Comparison of ENCODE assay signal across 13 cellular contexts in genomic region chr3:111802700-111803099, GRCh38. TPM values are rescaled to one million over a fixed set of nuclear protein-coding genes. Genes with fewer than 3 reads are reported as not detected.
DNase-seq lines count a peak whose midpoint lies in the region; ATAC-seq and TF ChIP-seq lines count a peak whose summit lies in the region.
"Had no signal": no experiment of that assay in that cellular context is flagged by ENCODE, and none has a peak within 500 bp of the region (broad histone marks: within the 10 kb centered on the region; RNA-seq: fewer than 3 reads in every experiment).

No MANE protein-coding gene starts in this region.

- no peaks in the 10 kb centered on the region for H3K9me3 ChIP-seq in left ventricle myocardium inferior (replicated peaks)
- H3K9me3 ChIP-seq in psoas muscle = no peaks in the 10 kb centered on the region
- H3K9me3 ChIP-seq in vagina = no peaks in the 10 kb centered on the region

- DNase-seq in left ventricle myocardium inferior (no peak), Right ventricle myocardium superior (no peak), foreskin keratinocyte (no peak), psoas muscle (no peak), vagina (ENCODE audit: extremely low spot score in 2 of 2) (no peak), NCI-H2081 (lab: John Stamatoyannopoulos, UW) (no peak)
- DNase-seq in activated CD4-positive, CD25-positive, alpha-beta regulatory T cell (lab: John Stamatoyannopoulos, UW) = no peak
- DNase-seq: activated CD4-positive, CD25-positive, alpha-beta regulatory T cell treated with anti-CD3 and anti-CD28 coated beads, Interleukin-2, amount 50 U/mL, for 72 hours; activated naive CD8-positive, alpha-beta T cell treated with anti-CD3 and anti-CD28 coated beads for 36 hours; CD4-positive, alpha-beta memory T cell; erythroblast; stimulated activated CD4-positive, alpha-beta T cell treated with anti-CD3 and anti-CD28 coated beads, Interleukin-1b, Interleukin-23, amount 100 ng/mL, for 48 hours had no signal

- TF ChIP-seq CTCF in left ventricle myocardium inferior (IDR thresholded peaks at IDR 0.05; ENCODE audit: borderline replicate concordance) (no peak), foreskin keratinocyte (conservative IDR thresholded peaks at IDR 0.05) (no peak), psoas muscle (IDR thresholded peaks at IDR 0.05) (no peak), vagina (IDR thresholded peaks at IDR 0.05) (no peak)

- no peaks in the 10 kb centered on the region for H3K36me3 ChIP-seq in left ventricle myocardium inferior
- no peaks in the 10 kb centered on the region for H3K36me3 ChIP-seq in psoas muscle (ENCODE audit: insufficient read depth in 1 of 2, low read depth in 1 of 2)
- H3K36me3 ChIP-seq in vagina = no peaks in the 10 kb centered on the region

- no peak overlapping the region for H3K4me3 ChIP-seq in left ventricle myocardium inferior
- no peak overlapping the region for H3K4me3 ChIP-seq in psoas muscle
- H3K4me3 ChIP-seq in vagina = no peak overlapping the region

- H3K27ac ChIP-seq in left ventricle myocardium inferior (replicated peaks) (peak overlapping the region; percentile 79), foreskin keratinocyte (peak overlapping the region; percentile 91), psoas muscle (peak overlapping the region; percentile 59), vagina (peak overlapping the region; percentile 62)

- H3K4me1 ChIP-seq in left ventricle myocardium inferior = peaks cover 34% of the 10 kb centered on the region
- peaks cover 44% of the 10 kb centered on the region for H3K4me1 ChIP-seq in foreskin keratinocyte
- H3K4me1 ChIP-seq in psoas muscle = no peaks in the 10 kb centered on the region
- peaks cover 36% of the 10 kb centered on the region for H3K4me1 ChIP-seq in vagina

- no peaks in the 10 kb centered on the region for H3K27me3 ChIP-seq in left ventricle myocardium inferior (ENCODE audit: low read depth)
- H3K27me3 ChIP-seq in foreskin keratinocyte = no peaks in the 10 kb centered on the region
- no peaks in the 10 kb centered on the region for H3K27me3 ChIP-seq in psoas muscle (ENCODE audit: insufficient read depth in 3 of 3, low read length in 2 of 3)
- H3K27me3 ChIP-seq in vagina = no peaks in the 10 kb centered on the region

- ATAC-seq in Right ventricle myocardium superior (ENCODE audit: poor library complexity) = no peak
- ATAC-seq in foreskin keratinocyte = no peak
- ATAC-seq in psoas muscle = no peak
- ATAC-seq in HG03108 (IDR thresholded peaks at IDR 0.05; ENCODE audit: unreplicated experiment) = no peak

- no peak for TF ChIP-seq POLR2A in vagina (IDR thresholded peaks at IDR 0.05)

- intact Hi-C loops in left ventricle myocardium inferior (cut with micrococcal nuclease) (no loop called here), Right ventricle myocardium superior (cut with DNase I) (no loop called here), psoas muscle (cut with DNase I) (no loop called here), vagina (cut with DNase I) (loop anchor here (2.0 to 10.0 kb wide), 2 partner anchors 56 to 68 kb away; partner anchors contain the start of gene PHLDB2)

- 34 to 63% (median 42%) methylated on average over 1 of the region's 1 CpG for WGBS in psoas muscle, 3 donors

RNA-seq across cellular contexts. Expression of gene PHLDB2, which starts 56.4 kb away (rescaled TPM):
- total RNA-seq in left ventricle myocardium inferior = 89.3 TPM
- 122 TPM for total RNA-seq in Right ventricle myocardium superior
- 93.8 and 110 TPM in 2 replicates for total RNA-seq in foreskin keratinocyte
- polyA plus RNA-seq in foreskin keratinocyte = 28.0 and 35.5 TPM in 2 replicates
- total RNA-seq in psoas muscle = 1 to 10 TPM; 3.5 to 7.5 (median 5.9) TPM
- polyA plus RNA-seq in psoas muscle = 1 to 10 TPM; 2.9 to 8.5 (median 3.0) TPM
- 66.8 TPM for total RNA-seq in vagina
